Comparison of ENCODE assay signal across 1 cellular context in genomic region chr12:129193263-129193871, GRCh38.
TF ChIP-seq lines count a peak whose summit lies in the region.

No MANE protein-coding gene starts in this region.

TF ChIP-seq in WTC11, 78 proteins besides CTCF, POLR2A, EP300 and RAD21 (continued from another document):
- TF ChIP-seq, protein P1, sequence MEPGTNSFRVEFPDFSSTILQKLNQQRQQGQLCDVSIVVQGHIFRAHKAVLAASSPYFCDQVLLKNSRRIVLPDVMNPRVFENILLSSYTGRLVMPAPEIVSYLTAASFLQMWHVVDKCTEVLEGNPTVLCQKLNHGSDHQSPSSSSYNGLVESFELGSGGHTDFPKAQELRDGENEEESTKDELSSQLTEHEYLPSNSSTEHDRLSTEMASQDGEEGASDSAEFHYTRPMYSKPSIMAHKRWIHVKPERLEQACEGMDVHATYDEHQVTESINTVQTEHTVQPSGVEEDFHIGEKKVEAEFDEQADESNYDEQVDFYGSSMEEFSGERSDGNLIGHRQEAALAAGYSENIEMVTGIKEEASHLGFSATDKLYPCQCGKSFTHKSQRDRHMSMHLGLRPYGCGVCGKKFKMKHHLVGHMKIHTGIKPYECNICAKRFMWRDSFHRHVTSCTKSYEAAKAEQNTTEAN (CRISPR knock-in tag; IDR thresholded peaks at IDR 0.05), result no peak
